In genomic region chr17:72987166-72987565, GRCh38 we compare ENCODE assay signal across 24 cellular contexts.
"Had no signal": no experiment of that assay in that cellular context is flagged by ENCODE, and none has a peak within 500 bp of the region (broad histone marks: within the 10 kb centered on the region; RNA-seq: fewer than 3 reads in every experiment).

No MANE protein-coding gene starts in this region.

- H3K27me3 Mint-ChIP-seq: effector memory CD8-positive, alpha-beta T cell; naive thymus-derived CD4-positive, alpha-beta T cell; stimulated activated naive B cell treated with anti-CD40 and anti-IgM and Interleukin-4, amounts not matched to agents 10 μg/mL and 1 μg/mL and 100 μg/mL, for 72 hours; stimulated activated naive CD8-positive, alpha-beta T cell treated with anti-CD3 and anti-CD28 coated beads, Interleukin-15, amount 100 ng/mL, for 72 hours had no signal

- H3K27ac Mint-ChIP-seq: neural progenitor cell; stimulated activated naive B cell treated with anti-CD40 and anti-IgM and Interleukin-4, amounts not matched to agents 10 μg/mL and 1 μg/mL and 100 μg/mL, for 72 hours; stimulated activated naive CD8-positive, alpha-beta T cell treated with anti-CD3 and anti-CD28 coated beads, Interleukin-15, amount 100 ng/mL, for 72 hours had no signal

- H3K4me1 ChIP-seq: transverse colon, uterus had no signal

- H3K9me3 ChIP-seq: ovary, right lobe of liver, suprapubic skin, transverse colon, upper lobe of right lung, uterus had no signal

- H3K27me3 ChIP-seq: hepatocyte, neural progenitor cell, ovary, right lobe of liver, suprapubic skin, transverse colon, upper lobe of right lung, uterus had no signal

- H3K36me3 Mint-ChIP-seq: neural progenitor cell had no signal

- H2AFZ ChIP-seq: hepatocyte had no signal

- H3K4me2 ChIP-seq: hepatocyte, neural progenitor cell had no signal

- H3K4me3 ChIP-seq: hepatocyte, neural progenitor cell, ovary, right lobe of liver, suprapubic skin, transverse colon, upper lobe of right lung, uterus had no signal

- H3K36me3 ChIP-seq: neural progenitor cell, ovary, right lobe of liver, suprapubic skin, transverse colon, upper lobe of right lung, uterus had no signal

- H3K9ac ChIP-seq: neural progenitor cell had no signal

- DNase-seq: cortex of kidney; effector memory CD8-positive, alpha-beta T cell; erythroblast; head of caudate nucleus; kidney; mesendoderm; midbrain; naive thymus-derived CD4-positive, alpha-beta T cell; ovary; posterior cingulate gyrus; retina; right lobe of liver; small intestine; stimulated activated CD4-positive, alpha-beta T cell treated with anti-CD3 and anti-CD28 coated beads, Interleukin-15, amount 100 ng/mL, for 24 hours; stimulated activated CD4-positive, alpha-beta T cell treated with anti-CD3 and anti-CD28 coated beads, Interleukin-2, amount 100 ng/mL, for 48 hours; stimulated activated naive B cell treated with anti-CD40 and anti-IgM and Interleukin-4, amounts not matched to agents 10 μg/mL and 1 μg/mL and 100 μg/mL, for 72 hours; stimulated activated naive CD8-positive, alpha-beta T cell treated with anti-CD3 and anti-CD28 coated beads, Interleukin-15, amount 100 ng/mL, for 72 hours; transverse colon; upper lobe of right lung; uterus had no signal

- H3K27ac ChIP-seq: hepatocyte, neural progenitor cell, ovary, right lobe of liver, suprapubic skin, transverse colon, upper lobe of right lung, uterus had no signal

- H3K4me3 Mint-ChIP-seq: effector memory CD8-positive, alpha-beta T cell; naive thymus-derived CD4-positive, alpha-beta T cell; nephron; neural progenitor cell; stimulated activated naive B cell treated with anti-CD40 and anti-IgM and Interleukin-4, amounts not matched to agents 10 μg/mL and 1 μg/mL and 100 μg/mL, for 72 hours; stimulated activated naive CD8-positive, alpha-beta T cell treated with anti-CD3 and anti-CD28 coated beads, Interleukin-15, amount 100 ng/mL, for 72 hours had no signal

- H3K9me3 Mint-ChIP-seq: effector memory CD8-positive, alpha-beta T cell; naive thymus-derived CD4-positive, alpha-beta T cell; nephron; neural progenitor cell; stimulated activated naive B cell treated with anti-CD40 and anti-IgM and Interleukin-4, amounts not matched to agents 10 μg/mL and 1 μg/mL and 100 μg/mL, for 72 hours; stimulated activated naive CD8-positive, alpha-beta T cell treated with anti-CD3 and anti-CD28 coated beads, Interleukin-15, amount 100 ng/mL, for 72 hours had no signal

- H3K79me2 ChIP-seq: hepatocyte had no signal
